17 cellular contexts compared by ENCODE assay signal in the genomic region with DNA sequence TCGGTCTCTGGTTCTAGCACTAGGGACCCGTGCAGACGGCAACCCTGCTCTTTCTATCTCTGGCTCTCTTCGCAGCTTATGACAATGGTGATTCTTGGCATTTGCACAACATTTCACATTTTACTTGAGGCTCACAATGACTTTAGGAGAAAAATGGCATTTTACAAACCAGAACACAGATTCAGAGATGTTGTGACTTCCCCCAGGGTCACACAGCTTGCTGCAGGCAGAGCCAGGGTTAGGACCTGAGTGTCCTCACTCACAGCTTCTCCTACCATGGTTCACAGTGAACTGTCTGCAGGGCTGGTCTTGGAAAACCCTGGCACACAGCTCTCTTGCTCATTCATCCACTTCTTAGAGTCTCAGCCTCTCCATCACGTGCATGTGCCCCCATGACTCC. TPM values are rescaled to one million over a fixed set of nuclear protein-coding genes. Genes with fewer than 3 reads are reported as not detected.
DNase-seq lines count a peak whose midpoint lies in the region; ATAC-seq and TF ChIP-seq lines count a peak whose summit lies in the region.
"Had no signal": no experiment of that assay in that cellular context is flagged by ENCODE, and none has a peak within 500 bp of the region (broad histone marks: within the 10 kb centered on the region; RNA-seq: fewer than 3 reads in every experiment).

No MANE protein-coding gene starts in this region.

- H3K4me1 Mint-ChIP-seq in activated CD8-positive, alpha-beta T cell treated with anti-CD3 and anti-CD28 coated beads, Interleukin-2, amount 10 ng/mL, durations not matched to agents 7 days and 5 days (ENCODE audit: low read depth), result peaks cover 5% of the 10 kb centered on the region
- H3K4me1 Mint-ChIP-seq in activated CD8-positive, alpha-beta T cell treated with anti-CD3 and anti-CD28 coated beads for 36 hours (ENCODE audit: low read depth), result peaks cover 2% of the 10 kb centered on the region
- H3K4me1 Mint-ChIP-seq in stimulated activated effector memory CD8-positive, alpha-beta T cell treated with anti-CD3 and anti-CD28 coated beads, Interleukin-12 subunit alpha, Interleukin-12 subunit beta, amount 100 ng/mL, for 72 hours, result peaks cover 19% of the 10 kb centered on the region

- H3K27me3 Mint-ChIP-seq in activated CD8-positive, alpha-beta T cell treated with anti-CD3 and anti-CD28 coated beads, Interleukin-2, amount 10 ng/mL, durations not matched to agents 7 days and 5 days (ENCODE audit: low read depth), result no peaks in the 10 kb centered on the region
- no peaks in the 10 kb centered on the region for H3K27me3 Mint-ChIP-seq in activated CD8-positive, alpha-beta T cell treated with anti-CD3 and anti-CD28 coated beads for 36 hours
- H3K27me3 Mint-ChIP-seq: CD4-positive, alpha-beta memory T cell had no signal

- no peaks in the 10 kb centered on the region for H3K27me3 ChIP-seq in HUES48 (ENCODE audit: control insufficient read depth, insufficient read depth, low read length)
- H3K27me3 ChIP-seq: BLaER1 had no signal

- ATAC-seq in activated CD8-positive, alpha-beta T cell treated with anti-CD3 and anti-CD28 coated beads, Interleukin-2, amount 10 ng/mL, durations not matched to agents 7 days and 5 days, result no peak
- ATAC-seq in activated CD8-positive, alpha-beta T cell treated with anti-CD3 and anti-CD28 coated beads for 36 hours, result no peak
- no peak for ATAC-seq in stimulated activated effector memory CD8-positive, alpha-beta T cell treated with anti-CD3 and anti-CD28 coated beads, Interleukin-12 subunit alpha, Interleukin-12 subunit beta, amount 100 ng/mL, for 72 hours
- ATAC-seq in GM18858 (IDR thresholded peaks at IDR 0.05; ENCODE audit: unreplicated experiment) (no peak), GM19328 (IDR thresholded peaks at IDR 0.05; ENCODE audit: unreplicated experiment) (no peak)

- no peak overlapping the region for H3K4me3 Mint-ChIP-seq in activated CD8-positive, alpha-beta T cell treated with anti-CD3 and anti-CD28 coated beads, Interleukin-2, amount 10 ng/mL, durations not matched to agents 7 days and 5 days
- H3K4me3 Mint-ChIP-seq in activated CD8-positive, alpha-beta T cell treated with anti-CD3 and anti-CD28 coated beads for 36 hours, result no peak overlapping the region
- no peak overlapping the region for H3K4me3 Mint-ChIP-seq in stimulated activated effector memory CD8-positive, alpha-beta T cell treated with anti-CD3 and anti-CD28 coated beads, Interleukin-12 subunit alpha, Interleukin-12 subunit beta, amount 100 ng/mL, for 72 hours
- H3K4me3 Mint-ChIP-seq: CD14-positive monocyte; CD4-positive, alpha-beta memory T cell had no signal

- intact Hi-C loops in activated CD8-positive, alpha-beta T cell treated with anti-CD3 and anti-CD28 coated beads for 36 hours (cut with micrococcal nuclease), result no loop called here

- peaks cover 11% of the 10 kb centered on the region for H3K9me3 Mint-ChIP-seq in activated CD8-positive, alpha-beta T cell treated with anti-CD3 and anti-CD28 coated beads, Interleukin-2, amount 10 ng/mL, durations not matched to agents 7 days and 5 days (ENCODE audit: insufficient read depth)
- peaks cover 5% of the 10 kb centered on the region for H3K9me3 Mint-ChIP-seq in activated CD8-positive, alpha-beta T cell treated with anti-CD3 and anti-CD28 coated beads for 36 hours
- peaks cover 5% of the 10 kb centered on the region for H3K9me3 Mint-ChIP-seq in stimulated activated effector memory CD8-positive, alpha-beta T cell treated with anti-CD3 and anti-CD28 coated beads, Interleukin-12 subunit alpha, Interleukin-12 subunit beta, amount 100 ng/mL, for 72 hours
- H3K9me3 Mint-ChIP-seq: H9 had no signal

- peaks cover 37% of the 10 kb centered on the region for H3K36me3 Mint-ChIP-seq in activated CD8-positive, alpha-beta T cell treated with anti-CD3 and anti-CD28 coated beads, Interleukin-2, amount 10 ng/mL, durations not matched to agents 7 days and 5 days (ENCODE audit: low read depth)
- peaks cover 18% of the 10 kb centered on the region for H3K36me3 Mint-ChIP-seq in activated CD8-positive, alpha-beta T cell treated with anti-CD3 and anti-CD28 coated beads for 36 hours (ENCODE audit: low read depth)
- H3K36me3 Mint-ChIP-seq in stimulated activated effector memory CD8-positive, alpha-beta T cell treated with anti-CD3 and anti-CD28 coated beads, Interleukin-12 subunit alpha, Interleukin-12 subunit beta, amount 100 ng/mL, for 72 hours, result peaks cover 20% of the 10 kb centered on the region

- no peak for TF ChIP-seq CTCF in activated CD8-positive, alpha-beta T cell treated with anti-CD3 and anti-CD28 coated beads for 36 hours (IDR thresholded peaks at IDR 0.05)

- peak overlapping the region; percentile 47 for H3K27ac ChIP-seq in HUES48 (ENCODE audit: low read depth, low read length)
- peak overlapping the region; percentile 29 for H3K27ac ChIP-seq in cingulate gyrus (ENCODE audit: low read depth, low read length)
- H3K27ac ChIP-seq: 22Rv1, A549, BLaER1, GM23248 had no signal

- no peak overlapping the region for H3K4me3 ChIP-seq in HUES48 (ENCODE audit: low read depth, low read length)
- H3K4me3 ChIP-seq: A549, BLaER1, GM23248 had no signal

- H3K36me3 ChIP-seq in HUES48 (ENCODE audit: control insufficient read depth, insufficient read depth, low read length), result no peaks in the 10 kb centered on the region

- CTCF ChIA-PET in activated CD8-positive, alpha-beta T cell treated with anti-CD3 and anti-CD28 coated beads, Interleukin-2, amount 10 ng/mL, durations not matched to agents 7 days and 5 days (lab: Charles Lee), result interaction anchor here (0.8 kb wide), 1 partner anchor 73 kb away, joined by 3 read pairs; no protein-coding TSS in a partner anchor
- CTCF ChIA-PET in activated CD8-positive, alpha-beta T cell treated with anti-CD3 and anti-CD28 coated beads for 36 hours (lab: Charles Lee), result interaction anchor here (1.6 to 1.7 kb wide), 2 partner anchors 12 to 74 kb away, joined by 4 read pairs; no protein-coding TSS in a partner anchor

- peaks cover 6% of the 10 kb centered on the region for H3K4me1 ChIP-seq in HUES48 (ENCODE audit: control insufficient read depth, insufficient read depth, low read length)
- H3K4me1 ChIP-seq: A549, BLaER1 had no signal

- H3K27ac Mint-ChIP-seq in activated CD8-positive, alpha-beta T cell treated with anti-CD3 and anti-CD28 coated beads, Interleukin-2, amount 10 ng/mL, durations not matched to agents 7 days and 5 days, result peak overlapping the region; percentile 37
- no peak overlapping the region for H3K27ac Mint-ChIP-seq in activated CD8-positive, alpha-beta T cell treated with anti-CD3 and anti-CD28 coated beads for 36 hours
- peak overlapping the region; percentile 26 for H3K27ac Mint-ChIP-seq in stimulated activated effector memory CD8-positive, alpha-beta T cell treated with anti-CD3 and anti-CD28 coated beads, Interleukin-12 subunit alpha, Interleukin-12 subunit beta, amount 100 ng/mL, for 72 hours

- no peaks in the 10 kb centered on the region for H3K9me3 ChIP-seq in HUES48 (ENCODE audit: control insufficient read depth, insufficient read depth, low read length)

- H3K9ac ChIP-seq in HUES48 (ENCODE audit: low read depth, low read length), result no peak overlapping the region
- H3K9ac ChIP-seq: BLaER1, GM23248 had no signal

- no peak for DNase-seq in activated CD8-positive, alpha-beta T cell treated with anti-CD3 and anti-CD28 coated beads, Interleukin-2, amount 10 ng/mL, durations not matched to agents 7 days and 5 days
- no peak for DNase-seq in activated CD8-positive, alpha-beta T cell treated with anti-CD3 and anti-CD28 coated beads for 36 hours
- DNase-seq in stimulated activated effector memory CD8-positive, alpha-beta T cell treated with anti-CD3 and anti-CD28 coated beads, Interleukin-12 subunit alpha, Interleukin-12 subunit beta, amount 100 ng/mL, for 72 hours (ENCODE audit: low spot score in 2 of 2), result no peak
- no peak for DNase-seq in NCI-H1417 (lab: John Stamatoyannopoulos, UW)
- DNase-seq: CD4-positive, alpha-beta memory T cell; DMS153; GF-D8; GM23248; H9 had no signal

- POLR2A ChIA-PET in activated CD8-positive, alpha-beta T cell treated with anti-CD3 and anti-CD28 coated beads, Interleukin-2, amount 10 ng/mL, durations not matched to agents 7 days and 5 days (lab: Charles Lee), result no interaction called here
- POLR2A ChIA-PET in activated CD8-positive, alpha-beta T cell treated with anti-CD3 and anti-CD28 coated beads for 36 hours (lab: Charles Lee), result no interaction called here

RNA-seq across cellular contexts. Expression of a gene that starts 23.7 kb away (rescaled TPM):
- 1 to 10 TPM; 8.9 to 9.7 TPM for total RNA-seq in activated CD8-positive, alpha-beta T cell treated with anti-CD3 and anti-CD28 coated beads, Interleukin-2, amount 10 ng/mL, durations not matched to agents 7 days and 5 days
- total RNA-seq in activated CD8-positive, alpha-beta T cell treated with anti-CD3 and anti-CD28 coated beads for 36 hours, result 1 to 10 TPM; 3.6 to 4.7 TPM

RNA-seq across cellular contexts. Expression of a gene that starts 53.6 kb away (rescaled TPM):
- total RNA-seq in activated CD8-positive, alpha-beta T cell treated with anti-CD3 and anti-CD28 coated beads, Interleukin-2, amount 10 ng/mL, durations not matched to agents 7 days and 5 days, result 10 to 100 TPM; 38.7 to 41.0 TPM
- total RNA-seq in activated CD8-positive, alpha-beta T cell treated with anti-CD3 and anti-CD28 coated beads for 36 hours, result 10 to 100 TPM; 12.2 to 15.1 TPM
